ENCODE assay signal across 8 cellular contexts in genomic region chr6:24494726-24495515, GRCh38. TPM values are rescaled to one million over a fixed set of nuclear protein-coding genes. Genes with fewer than 3 reads are reported as not detected.
DNase-seq lines count a peak whose midpoint lies in the region; ATAC-seq, FAIRE-seq and TF ChIP-seq lines count a peak whose summit lies in the region.

Gene ALDH5A1 (plus strand): TSS chr6:24494969. CDS start chr6:24494997, 28 bp downstream.

- intact Hi-C loops in A673 (cut with micrococcal nuclease; ENCODE audit: unreplicated experiment) = no loop called here
- intact Hi-C loops in activated CD4-positive, alpha-beta T cell treated with anti-CD3 and anti-CD28 coated beads for 36 hours (cut with DNase I, micrococcal nuclease) = loop anchor here in 1 of 2 experiments (1.0 to 2.0 kb wide), 3 partner anchors 92 to 171 kb away; partner anchors contain the start of genes MRS2 and TDP2
- intact Hi-C loops in HepG2 (cut with micrococcal nuclease; ENCODE audit: unreplicated experiment) = loop anchor here (1.0 to 10.0 kb wide), 6 partner anchors 9 to 210 kb away; partner anchors contain the start of genes ACOT13 and TDP2

- ATAC-seq in GM18508 (IDR thresholded peaks at IDR 0.05; ENCODE audit: insufficient read depth, unreplicated experiment) (peak; percentile 38), HG02981 (IDR thresholded peaks at IDR 0.05; ENCODE audit: unreplicated experiment) (peak; percentile 67), HepG2 (peak; percentile 87)
- peak; percentile 84 for ATAC-seq in activated CD4-positive, alpha-beta T cell treated with anti-CD3 and anti-CD28 coated beads for 36 hours

- H3K27me3 ChIP-seq in A673 (replicated peaks; ENCODE audit: insufficient read depth, low read depth, low read length, poor library complexity) (no peaks in the 10 kb centered on the region), HepG2 (ENCODE audit: control insufficient read depth in 1 of 2, insufficient read depth in 2 of 2, low read length in 2 of 2) (no peaks in the 10 kb centered on the region)

- H3K27ac Mint-ChIP-seq in activated CD4-positive, alpha-beta T cell treated with anti-CD3 and anti-CD28 coated beads for 36 hours = peak within 1 kb of the TSS; percentile 76

- peak within 1 kb of the TSS; percentile 82 for H3K9ac ChIP-seq in HepG2 (ENCODE audit: insufficient read depth, low read depth, low read length)

- DNase-seq in A673 (ENCODE audit: low spot score) (peak; percentile 76), NCI-H2196 treated with DMSO at 0.1 percent for 48 hours (lab: John Stamatoyannopoulos, UW; ENCODE audit: unreplicated experiment) (peak; percentile 25), choroid plexus epithelial cell (ENCODE audit: low read depth) (peak; percentile 55), HepG2 (ENCODE audit: low spot score) (peak; percentile 62)
- DNase-seq in activated CD4-positive, alpha-beta T cell treated with anti-CD3 and anti-CD28 coated beads for 36 hours = peak; percentile 92
- DNase-seq in stimulated activated CD4-positive, alpha-beta T cell treated with anti-CD3 and anti-CD28 coated beads, Interleukin-4, amount 100 ng/mL, for 1 hour = peak; percentile 85

- H3K9me3 Mint-ChIP-seq in activated CD4-positive, alpha-beta T cell treated with anti-CD3 and anti-CD28 coated beads for 36 hours (ENCODE audit: low read depth) = peaks cover 5% of the 10 kb centered on the region

- peaks cover 14% of the 10 kb centered on the region for H3K4me1 Mint-ChIP-seq in activated CD4-positive, alpha-beta T cell treated with anti-CD3 and anti-CD28 coated beads for 36 hours

- peak; percentile 37 for FAIRE-seq in HepG2 (lab: Jason Lieb, UNC)

- TF ChIP-seq CTCF in A673 (conservative IDR thresholded peaks at IDR 0.05; ENCODE audit: low read depth, low read length) = peak; percentile 51
- peak; percentile 46 for TF ChIP-seq CTCF in choroid plexus epithelial cell (conservative IDR thresholded peaks at IDR 0.05; ENCODE audit: low read depth, low read length)
- TF ChIP-seq CTCF in HepG2 (CRISPR knock-in tag; IDR thresholded peaks at IDR 0.05) = peak; percentile 83

- TF ChIP-seq EP300 in HepG2 (IDR thresholded peaks at IDR 0.05; ENCODE audit: low read depth in 2 of 2, low read length in 2 of 2) (no peak), HepG2 (CRISPR knock-in tag; IDR thresholded peaks at IDR 0.05; ENCODE audit: borderline replicate concordance) (0 out of 2 replicates have a peak, but pooled peaks have one; percentile 23)

- H3K9me3 ChIP-seq in A673 (ENCODE audit: low read depth, low read length, poor library complexity, severe bottlenecking) (no peaks in the 10 kb centered on the region), HepG2 (ENCODE audit: low read length) (no peaks in the 10 kb centered on the region)

- peak; percentile 80 to 87 for TF ChIP-seq POLR2A in HepG2 (IDR thresholded peaks at IDR 0.05; ENCODE audit: insufficient read depth in 1 of 2, low read depth in 2 of 2, low read length in 2 of 2)

- POLR2A ChIA-PET in A673 (lab: Charles Lee; ENCODE audit: low non-redundant PET) (interaction anchor here (0.5 kb wide), 1 partner anchor 19 kb away, joined by 5 read pairs; no protein-coding TSS in a partner anchor), HepG2 (lab: Yijun Ruan, JAX) (interaction anchor here (0.5 to 4.0 kb wide), 18 partner anchors 8 to 431 kb away, joined by 3 to 39 read pairs (median 4); partner anchors contain the start of genes ACOT13 and TDP2)
- POLR2A ChIA-PET in activated CD4-positive, alpha-beta T cell treated with anti-CD3 and anti-CD28 coated beads for 36 hours (lab: Charles Lee) = interaction anchor here (0.6 kb wide), 1 partner anchor 679 kb away, joined by 3 read pairs; no protein-coding TSS in a partner anchor

- H3K4me2 ChIP-seq in HepG2 (ENCODE audit: low read depth, low read length) = peak within 1 kb of the TSS; percentile 99

- CTCF ChIA-PET in A673 (lab: Charles Lee) (interaction anchor here (0.5 to 1.0 kb wide), 4 partner anchors 26 to 600 kb away, joined by 3 to 6 read pairs (median 5); no protein-coding TSS in a partner anchor), HepG2 (lab: Yijun Ruan, JAX; ENCODE audit: low intra/inter-chr PET ratio, low total read pairs) (interaction anchor here (0.7 to 2.8 kb wide), 3 partner anchors 9 to 28 kb away, joined by 3 to 31 read pairs (median 5); no protein-coding TSS in a partner anchor)
- CTCF ChIA-PET in activated CD4-positive, alpha-beta T cell treated with anti-CD3 and anti-CD28 coated beads for 36 hours (lab: Charles Lee) = interaction anchor here (0.7 to 2.1 kb wide), 13 partner anchors 19 to 213 kb away, joined by 3 to 10 read pairs (median 5); no protein-coding TSS in a partner anchor

- H3K36me3 ChIP-seq in A673 (ENCODE audit: insufficient read depth, low read length, poor library complexity, severe bottlenecking) (no peaks in the 10 kb centered on the region), HepG2 (replicated peaks in 1 of 2; ENCODE audit: control insufficient read depth in 1 of 2, insufficient read depth in 2 of 2, low read length in 2 of 2) (peaks cover 2 to 5% of the 10 kb centered on the region in 2 experiments; a peak in 2 of 5 replicates)

- H3K79me2 ChIP-seq in HepG2 (ENCODE audit: insufficient read depth, low read length) = peaks cover 3% of the 10 kb centered on the region

- peaks cover 16% of the 10 kb centered on the region for H3K36me3 Mint-ChIP-seq in activated CD4-positive, alpha-beta T cell treated with anti-CD3 and anti-CD28 coated beads for 36 hours (ENCODE audit: low read depth)

- H3K4me3 Mint-ChIP-seq in activated CD4-positive, alpha-beta T cell treated with anti-CD3 and anti-CD28 coated beads for 36 hours = peak within 1 kb of the TSS; percentile 77

- H3K4me1 ChIP-seq in A673 (ENCODE audit: insufficient read depth, low read length, poor library complexity, severe bottlenecking) (peaks cover 3% of the 10 kb centered on the region), HepG2 (ENCODE audit: insufficient read depth, low read length) (peaks cover 38% of the 10 kb centered on the region)

- H3K4me3 ChIP-seq in A673 (ENCODE audit: low read depth, low read length, poor library complexity, severe bottlenecking) (peak within 1 kb of the TSS; percentile 67), choroid plexus epithelial cell (ENCODE audit: low read depth, low read length) (peak within 1 kb of the TSS; percentile 66), HepG2 (replicated peaks in 1 of 3; ENCODE audit: insufficient read depth in 1 of 3, low read depth in 2 of 3, low read length in 3 of 3) (peak within 1 kb of the TSS; percentile 78 to 92 (median 82))

- H3K27ac ChIP-seq in A673 (ENCODE audit: low read depth, low read length, poor library complexity, severe bottlenecking) (peak within 1 kb of the TSS; percentile 41), HepG2 (ENCODE audit: extremely low read length, insufficient read depth, low read length) (peak within 1 kb of the TSS; percentile 86)

- in situ Hi-C loops in HepG2 (cut with HindIII; ENCODE audit: extremely low pct_ligation_motif_present, low pct_unique_long_range_greater_than_20kb) = no loop called here

- no peaks in the 10 kb centered on the region for H3K27me3 Mint-ChIP-seq in activated CD4-positive, alpha-beta T cell treated with anti-CD3 and anti-CD28 coated beads for 36 hours

- H4K20me1 ChIP-seq in HepG2 (ENCODE audit: insufficient read depth, low read length) = no peaks in the 10 kb centered on the region

- peak within 1 kb of the TSS; percentile 77 for H2AFZ ChIP-seq in HepG2 (ENCODE audit: low read length)

- 0% methylated on average over 17 of the region's 94 CpGs for WGBS in HepG2 (ENCODE audit: low lambda C conversion rate)

- TF ChIP-seq RAD21 in HepG2 (CRISPR knock-in tag; IDR thresholded peaks at IDR 0.05) = peak; percentile 79

- BruUV-seq in A673 (replicated peaks; lab: Mats Ljungman, UMichigan) (no TSS peak), HepG2 (replicated peaks; lab: Mats Ljungman, UMichigan) (no TSS peak)

TF ChIP-seq in HepG2, 621 proteins besides CTCF, POLR2A, EP300 and RAD21 (continues in another document):
- TF ChIP-seq SOX6 (IDR thresholded peaks at IDR 0.05) (no peak), SOX6 (CRISPR knock-in tag; IDR thresholded peaks at IDR 0.05) (peak; percentile 8), ZNF441 (CRISPR knock-in tag; IDR thresholded peaks at IDR 0.05; ENCODE audit: borderline replicate concordance) (peak; percentile 47; the same call in 1 of the 2 replicates), ZNF432 (CRISPR knock-in tag; IDR thresholded peaks at IDR 0.05; ENCODE audit: borderline replicate concordance) (peak; percentile 46; the same call in 1 of the 2 replicates), TBX2 (CRISPR knock-in tag; IDR thresholded peaks at IDR 0.05; ENCODE audit: borderline replicate concordance) (0 out of 2 replicates have a peak, but pooled peaks have one; percentile 28)

RNA-seq across cellular contexts. Expression of gene ALDH5A1, which starts in this region (rescaled TPM):
- total RNA-seq in A673 (2021) = 4.1 and 7.3 TPM in 2 replicates
- 10 to 100 TPM; 16.5 to 18.8 TPM for total RNA-seq in activated CD4-positive, alpha-beta T cell treated with anti-CD3 and anti-CD28 coated beads for 36 hours
- total RNA-seq in HepG2 (2016; rRNA removed; fragmentation: Illumina TruSeq; extraction: Trizol) = 27.6 and 32.5 TPM in 2 replicates
- total RNA-seq in HepG2 (2016; cell fraction: cytosol; rRNA removed; fragmentation: Illumina TruSeq; extraction: Trizol; ENCODE audit: low read depth) = 12.0 and 12.4 TPM in 2 replicates
- 26.7 and 32.6 TPM in 2 replicates for total RNA-seq in HepG2 (2016; cell fraction: insoluble cytoplasmic fraction; rRNA removed; fragmentation: Illumina TruSeq; extraction: Trizol)
- total RNA-seq in HepG2 (2016; cell fraction: membrane; rRNA removed; fragmentation: Illumina TruSeq; extraction: Trizol) = 12.3 and 14.1 TPM in 2 replicates
- 25.2 and 33.4 TPM in 2 replicates for total RNA-seq in HepG2 (2016; cell fraction: nucleus; rRNA removed; fragmentation: Illumina TruSeq; extraction: Trizol)
- polyA plus RNA-seq in HepG2 (2011; rRNA removed) = 12.7 and 12.8 TPM in 2 replicates
- 7.6 and 9.9 TPM in 2 replicates for polyA plus RNA-seq in HepG2 (2011; cell fraction: cytosol; rRNA removed)
- polyA plus RNA-seq in HepG2 (2011; cell fraction: nucleus; rRNA removed) = 8.3 and 9.4 TPM in 2 replicates
- polyA plus RNA-seq in HepG2 (2012) = 13.6 and 17.2 TPM in 2 replicates
- polyA plus RNA-seq in HepG2 (2016; cell fraction: cytosol; fragmentation: Illumina TruSeq; extraction: Trizol; ENCODE audit: low read depth) = 1.6 and 1.9 TPM in 2 replicates
- 32.3 and 36.6 TPM in 2 replicates for polyA plus RNA-seq in HepG2 (2016; cell fraction: insoluble cytoplasmic fraction; fragmentation: Illumina TruSeq; extraction: Trizol; ENCODE audit: low read depth)
- polyA plus RNA-seq in HepG2 (2016; cell fraction: membrane; fragmentation: Illumina TruSeq; extraction: Trizol; ENCODE audit: low read depth) = 5.4 and 6.1 TPM in 2 replicates
- polyA plus RNA-seq in HepG2 (2016; cell fraction: nucleus; fragmentation: Illumina TruSeq; extraction: Trizol; ENCODE audit: insufficient read depth, low read depth) = 41.8 and 43.5 TPM in 2 replicates
- polyA minus RNA-seq in HepG2 (2011; rRNA and poly(A)+ RNA removed; ENCODE audit: low replicate concordance) = 12.3 and 17.3 TPM in 2 replicates
- polyA minus RNA-seq in HepG2 (2011; cell fraction: cytosol; rRNA and poly(A)+ RNA removed) = 18.7 and 20.1 TPM in 2 replicates
- polyA minus RNA-seq in HepG2 (2011; cell fraction: nucleus; rRNA and poly(A)+ RNA removed) = 11.3 and 17.3 TPM in 2 replicates

Comparison
In these comparisons a context has a peak if more than half of its experiments do, and no peak if none do; other contexts are left out.
1. Peak in every context shown above with its lines: DNase-seq, ATAC-seq, H3K4me3 ChIP-seq and H3K27ac ChIP-seq.
2. DNase-seq: peak in every context shown above with its lines; median percentile 92 in activated CD4-positive, alpha-beta T cell treated with anti-CD3 and anti-CD28 coated beads for 36 hours; 85 in stimulated activated CD4-positive, alpha-beta T cell treated with anti-CD3 and anti-CD28 coated beads, Interleukin-4, amount 100 ng/mL, for 1 hour; 76 in A673; 62 in HepG2; 55 in choroid plexus epithelial cell; 25 in NCI-H2196 treated with DMSO at 0.1 percent for 48 hours.